In genomic region chr3:43684944-43685343, GRCh38 we compare ENCODE assay signal across 34 cellular contexts.
"Had no signal": no experiment of that assay in that cellular context is flagged by ENCODE, and none has a peak within 500 bp of the region (broad histone marks: within the 10 kb centered on the region; RNA-seq: fewer than 3 reads in every experiment).

No MANE protein-coding gene starts in this region.

- H3K4me3 ChIP-seq: MG63 had no signal

- H3K9me3 ChIP-seq: MG63 had no signal

- DNase-seq: Karpas-422, Kasumi-1, MG63, MM.1S, MV-4-11, NCI-H1048, NCI-H1092, NCI-H1092 treated with DMSO at 0.1 percent for 48 hours, NCI-H1105, NCI-H1105 treated with DMSO at 0.1 percent for 48 hours, NCI-H1417, NCI-H1417 treated with DMSO at 0.1 percent for 48 hours, NCI-H1436, NCI-H1436 treated with DMSO at 0.1 percent for 48 hours, NCI-H146, NCI-H1694, NCI-H1694 treated with DMSO at 0.1 percent for 48 hours, NCI-H187, NCI-H187 treated with DMSO at 0.1 percent for 48 hours, NCI-H1930, NCI-H2029, NCI-H2029 treated with DMSO at 0.1 percent for 48 hours, NCI-H2081, NCI-H2081 treated with DMSO at 0.1 percent for 48 hours, NCI-H2107, NCI-H2171, NCI-H2171 treated with DMSO at 0.1 percent for 48 hours, NCI-H2227 treated with DMSO at 0.1 percent for 48 hours, NCI-H226, NCI-H345, NCI-H446, NCI-H446 treated with DMSO at 0.1 percent for 48 hours, NCI-H510A, NCI-H510A treated with DMSO at 0.1 percent for 48 hours had no signal

- H3K27me3 ChIP-seq: MG63 had no signal

- H3K36me3 ChIP-seq: MG63 had no signal
